Comparison of ENCODE assay signal across 25 cellular contexts in the genomic region with DNA sequence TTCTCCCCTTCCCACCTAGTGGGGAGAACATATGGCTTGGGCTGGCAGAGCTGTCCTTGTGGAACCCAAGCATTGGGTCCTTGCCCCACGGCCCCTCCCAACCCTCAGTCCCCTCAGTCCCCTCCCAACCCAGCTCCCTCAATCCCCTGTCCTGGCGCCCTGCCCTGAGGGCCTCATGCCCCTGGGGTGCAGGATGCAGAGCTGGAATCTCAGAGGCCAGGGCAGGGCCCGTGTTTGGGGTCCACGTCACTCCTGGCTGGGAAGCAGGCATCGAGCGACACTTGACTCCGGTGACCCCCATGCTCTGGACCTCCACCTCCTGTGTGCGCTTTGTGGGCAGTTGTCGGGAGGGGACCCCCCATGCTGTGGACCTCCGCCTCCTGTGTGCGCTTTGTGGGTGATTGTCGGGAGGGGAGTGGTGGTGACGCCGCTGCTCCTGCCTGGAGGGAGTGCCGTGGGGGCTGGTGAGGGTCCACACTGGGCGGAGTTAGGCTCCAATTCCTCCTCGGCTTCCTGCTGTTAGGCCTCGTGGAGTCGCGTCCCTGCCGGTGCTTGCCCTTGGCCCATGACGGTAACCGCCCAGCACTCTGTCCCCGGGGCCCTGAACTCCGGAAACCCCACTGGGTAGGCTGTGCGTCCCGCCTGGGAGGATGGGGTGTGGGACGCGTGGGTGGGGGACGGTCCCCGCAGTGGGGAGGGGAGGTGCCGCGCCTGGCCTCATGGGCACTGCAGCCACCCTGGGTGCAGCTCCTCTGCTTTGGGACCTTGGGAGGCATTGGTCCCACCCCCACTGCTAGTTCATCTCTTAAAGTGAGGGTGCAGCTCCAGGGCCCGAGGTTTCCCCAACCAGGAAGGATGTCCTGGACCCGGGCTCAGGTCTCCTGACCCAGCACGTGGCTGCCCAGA. TPM values are rescaled to one million over a fixed set of nuclear protein-coding genes. Genes with fewer than 3 reads are reported as not detected.
DNase-seq lines count a peak whose midpoint lies in the region; ATAC-seq, FAIRE-seq and TF ChIP-seq lines count a peak whose summit lies in the region.
"Had no signal": no experiment of that assay in that cellular context is flagged by ENCODE, and none has a peak within 500 bp of the region (broad histone marks: within the 10 kb centered on the region; RNA-seq: fewer than 3 reads in every experiment).

No MANE protein-coding gene starts in this region.

- TF ChIP-seq POLR2A in K562 (conservative IDR thresholded peaks at IDR 0.05): no peak
- no peak for TF ChIP-seq POLR2A in prostate gland (IDR thresholded peaks at IDR 0.05)

- H3K4me1 ChIP-seq in K562 (replicated peaks in 1 of 2; ENCODE audit: control insufficient read depth in 2 of 2, insufficient read depth in 2 of 2, low read length in 2 of 2) (peaks cover 5 to 69% of the 10 kb centered on the region in 2 experiments; a peak in 4 of 5 replicates), mesodermal cell (ENCODE audit: control insufficient read depth, insufficient read depth, low read length, poor library complexity, severe bottlenecking) (peaks cover 50% of the 10 kb centered on the region), tibial artery (peaks cover 5 to 97% (median 72%) of the 10 kb centered on the region in 4 donors), OCI-LY7 (ENCODE audit: insufficient read depth, low read length, poor library complexity, severe bottlenecking) (no peaks in the 10 kb centered on the region), prostate gland (replicated peaks) (no peaks in the 10 kb centered on the region), SJCRH30 (no peaks in the 10 kb centered on the region)
- H3K4me1 ChIP-seq: neural progenitor cell had no signal

- H3K36me3 ChIP-seq in K562 (ENCODE audit: control insufficient read depth, insufficient read depth, low read length) (peaks cover 90% of the 10 kb centered on the region; the same call in 2 of the 3 replicates), mesodermal cell (ENCODE audit: control insufficient read depth, insufficient read depth, low read length) (peaks cover 67% of the 10 kb centered on the region), tibial artery (peaks cover 8 to 51% (median 15%) of the 10 kb centered on the region in 3 donors), OCI-LY7 (ENCODE audit: insufficient read depth, low read length) (peaks cover 41% of the 10 kb centered on the region), prostate gland (no peaks in the 10 kb centered on the region), SJCRH30 (peaks cover 41% of the 10 kb centered on the region)
- H3K36me3 ChIP-seq: neural progenitor cell had no signal

- WGBS in K562 (ENCODE audit: insufficient coverage, low coverage, missing lambda C conversion rate): 94% methylated on average over 27 of the region's 36 CpGs
- WGBS in mesodermal cell (ENCODE audit: insufficient coverage in 2 of 2), 2 experiments: 85 to 94% methylated on average over 24 to 31 of the region's 36 CpGs
- WGBS in prostate gland: 88% methylated on average over 36 of the region's 36 CpGs

- CTCF ChIA-PET in K562 (lab: Yijun Ruan, JAX; ENCODE audit: low intra/inter-chr PET ratio): no interaction called here
- CTCF ChIA-PET in OCI-LY7 (lab: Charles Lee; ENCODE audit: unreplicated experiment): no interaction called here

- no peak for TF ChIP-seq CTCF in natural killer cell (IDR thresholded peaks at IDR 0.05)
- no peak for TF ChIP-seq CTCF in K562 (IDR thresholded peaks at IDR 0.05 in 2 of 3, conservative IDR thresholded peaks at IDR 0.05 in 1 of 3; ENCODE audit: insufficient read depth in 2 of 3, low read depth in 1 of 3, low read length in 3 of 3)
- TF ChIP-seq CTCF in tibial artery (IDR thresholded peaks at IDR 0.05): no peak
- TF ChIP-seq CTCF in OCI-LY7 (conservative IDR thresholded peaks at IDR 0.05; ENCODE audit: low read length): no peak
- TF ChIP-seq CTCF in prostate gland (IDR thresholded peaks at IDR 0.05): no peak

- peak; percentile 54 for DNase-seq in natural killer cell treated with Interleukin-12 subunit alpha and Interleukin-12 subunit beta and Interleukin-15 and Interleukin-18, amount 100 ng/mL, for 72 hours (ENCODE audit: low spot score)
- DNase-seq in natural killer cell (no peak), K562 (ENCODE audit: extremely low read depth in 1 of 4, low spot score in 3 of 4) (no peak), tibial artery (no peak), OCI-LY7 (ENCODE audit: low spot score) (no peak), prostate gland (ENCODE audit: low spot score) (no peak), SJCRH30 (no peak)
- DNase-seq: 8988T; activated CD4-positive, alpha-beta T cell treated with anti-CD3 and anti-CD28 coated beads for 48 hours; activated CD8-positive, alpha-beta memory T cell treated with anti-CD3 and anti-CD28 coated beads for 24 hours; activated effector memory CD4-positive, alpha-beta T cell treated with Interleukin-2 at 50 U/mL for 16 hours; anterior cingulate cortex; CD8-positive, alpha-beta T cell; DMS 273 treated with DMSO at 0.1 percent for 48 hours; hypothalamus; left colon; mammary epithelial cell; NCI-H146; stimulated activated naive B cell treated with anti-CD40 and anti-IgM and Interleukin-4, amounts not matched to agents 10 μg/mL and 1 μg/mL and 100 μg/mL, for 72 hours; T-helper 9 cell had no signal

- no peak for FAIRE-seq in K562 (lab: Jason Lieb, UNC)
- FAIRE-seq: urothelium cell line had no signal

- H3K27ac ChIP-seq in K562 (ENCODE audit: extremely low read depth, low read depth, low read length): no peak overlapping the region
- peak overlapping the region; percentile 83 for H3K27ac ChIP-seq in mesodermal cell (ENCODE audit: low read depth, low read length, severe bottlenecking)
- peak overlapping the region; percentile 93 to 96 for H3K27ac ChIP-seq in tibial artery
- no peak overlapping the region for H3K27ac ChIP-seq in OCI-LY7 (ENCODE audit: low read depth, low read length, poor library complexity, severe bottlenecking)
- no peak overlapping the region for H3K27ac ChIP-seq in prostate gland
- H3K27ac ChIP-seq in SJCRH30: no peak overlapping the region
- H3K27ac ChIP-seq: neural progenitor cell had no signal

- no peaks in the 10 kb centered on the region for H3K9me2 ChIP-seq in OCI-LY7 (ENCODE audit: insufficient read depth, low read length)

- H3K27me3 Mint-ChIP-seq in natural killer cell treated with Interleukin-12 subunit alpha and Interleukin-12 subunit beta and Interleukin-15 and Interleukin-18, amount 100 ng/mL, for 72 hours: no peaks in the 10 kb centered on the region
- H3K27me3 Mint-ChIP-seq in natural killer cell (ENCODE audit: low read depth in 2 of 2): no peaks in the 10 kb centered on the region
- H3K27me3 Mint-ChIP-seq: progenitor cell of endocrine pancreas; stimulated activated naive B cell treated with anti-CD40 and anti-IgM and Interleukin-4, amounts not matched to agents 10 μg/mL and 1 μg/mL and 100 μg/mL, for 72 hours had no signal

- intact Hi-C loops in natural killer cell (cut with micrococcal nuclease): no loop called here
- intact Hi-C loops in K562 (cut with micrococcal nuclease): no loop called here
- intact Hi-C loops in tibial artery (cut with DNase I; ENCODE audit: low total_unique reads): loop anchor here (5.0 kb wide), 1 partner anchor 66 kb away; no protein-coding TSS in a partner anchor
- intact Hi-C loops in OCI-LY7 (cut with micrococcal nuclease; ENCODE audit: unreplicated experiment): no loop called here
- intact Hi-C loops in prostate gland (cut with DNase I): no loop called here

- no peaks in the 10 kb centered on the region for H3K27me3 ChIP-seq in K562 (ENCODE audit: control insufficient read depth in 2 of 2, insufficient read depth in 2 of 2, low read length in 2 of 2)
- no peaks in the 10 kb centered on the region for H3K27me3 ChIP-seq in tibial artery
- no peaks in the 10 kb centered on the region for H3K27me3 ChIP-seq in prostate gland (replicated peaks; ENCODE audit: insufficient read depth)
- no peaks in the 10 kb centered on the region for H3K27me3 ChIP-seq in SJCRH30
- H3K27me3 ChIP-seq: neural progenitor cell had no signal

- peaks cover 22% of the 10 kb centered on the region for H4K20me1 ChIP-seq in K562 (replicated peaks; ENCODE audit: control insufficient read depth, insufficient read depth, low read length)
- no peaks in the 10 kb centered on the region for H4K20me1 ChIP-seq in OCI-LY7 (ENCODE audit: insufficient read depth, low read length)

- no peaks in the 10 kb centered on the region for H3K9me3 Mint-ChIP-seq in natural killer cell treated with Interleukin-12 subunit alpha and Interleukin-12 subunit beta and Interleukin-15 and Interleukin-18, amount 100 ng/mL, for 72 hours
- H3K9me3 Mint-ChIP-seq in natural killer cell: no peaks in the 10 kb centered on the region
- H3K9me3 Mint-ChIP-seq: activated naive CD4-positive, alpha-beta T cell treated with anti-CD3 and anti-CD28 coated beads, Interleukin-2, amount 50 U/mL, for 72 hours; CD8-positive, alpha-beta T cell; neural progenitor cell; stimulated activated naive B cell treated with anti-CD40 and anti-IgM and Interleukin-4, amounts not matched to agents 10 μg/mL and 1 μg/mL and 100 μg/mL, for 72 hours had no signal

- POLR2A ChIA-PET in K562 (lab: Yijun Ruan, JAX) (interaction anchor here (0.7 kb wide), 1 partner anchor 162 kb away, joined by 3 read pairs; no protein-coding TSS in a partner anchor), OCI-LY7 (lab: Charles Lee) (no interaction called here)

- in situ Hi-C loops in K562 (cut with MboI): loop anchor here (25.0 kb wide), 1 partner anchor 866 kb away; no protein-coding TSS in a partner anchor

- no peak overlapping the region for H2AFZ ChIP-seq in K562 (ENCODE audit: low read depth, low read length)
- no peak overlapping the region for H2AFZ ChIP-seq in OCI-LY7 (ENCODE audit: low read length)
- H2AFZ ChIP-seq: neural progenitor cell had no signal

- BruUV-seq in K562 (replicated peaks; lab: Mats Ljungman, UMichigan): no TSS peak
- no TSS peak for BruUV-seq in OCI-LY7 (replicated peaks; lab: Mats Ljungman, UMichigan)

- TF ChIP-seq RAD21 in K562 (CRISPR knock-in tag; conservative IDR thresholded peaks at IDR 0.05 in 1 of 2, IDR thresholded peaks at IDR 0.05 in 1 of 2): no peak

- no peak overlapping the region for H3K27ac Mint-ChIP-seq in natural killer cell treated with Interleukin-12 subunit alpha and Interleukin-12 subunit beta and Interleukin-15 and Interleukin-18, amount 100 ng/mL, for 72 hours
- H3K27ac Mint-ChIP-seq in natural killer cell: peak overlapping the region in 1 of 2 donors; percentile 87
- H3K27ac Mint-ChIP-seq: progenitor cell of endocrine pancreas; stimulated activated naive B cell treated with anti-CD40 and anti-IgM and Interleukin-4, amounts not matched to agents 10 μg/mL and 1 μg/mL and 100 μg/mL, for 72 hours had no signal

- no peaks in the 10 kb centered on the region for H3K9me1 ChIP-seq in K562 (ENCODE audit: control insufficient read depth, insufficient read depth, low read length)

- H3K4me1 Mint-ChIP-seq in natural killer cell treated with Interleukin-12 subunit alpha and Interleukin-12 subunit beta and Interleukin-15 and Interleukin-18, amount 100 ng/mL, for 72 hours (ENCODE audit: low read depth in 2 of 2): peaks cover 17 to 35% of the 10 kb centered on the region in 2 donors
- peaks cover 38 to 46% of the 10 kb centered on the region in 2 donors for H3K4me1 Mint-ChIP-seq in natural killer cell

- H3K79me2 ChIP-seq in K562 (ENCODE audit: control insufficient read depth, insufficient read depth, low read length): no peaks in the 10 kb centered on the region
- no peaks in the 10 kb centered on the region for H3K79me2 ChIP-seq in OCI-LY7 (ENCODE audit: insufficient read depth, low read depth, low read length)

- TF ChIP-seq EP300 in K562 (IDR thresholded peaks at IDR 0.05; ENCODE audit: low read length): no peak

- no peak overlapping the region for H3K4me2 ChIP-seq in K562 (ENCODE audit: insufficient read depth, low read length)
- no peak overlapping the region for H3K4me2 ChIP-seq in OCI-LY7 (ENCODE audit: low read length)
- H3K4me2 ChIP-seq: neural progenitor cell had no signal

- no peak overlapping the region for H3K4me3 ChIP-seq in K562
- no peak overlapping the region for H3K4me3 ChIP-seq in mesodermal cell (ENCODE audit: extremely low read depth, insufficient read depth, low read length, poor library complexity, severe bottlenecking)
- H3K4me3 ChIP-seq in tibial artery: peak overlapping the region in 1 of 2 donors; percentile 2
- H3K4me3 ChIP-seq in OCI-LY7 (ENCODE audit: low read depth, low read length, poor library complexity, severe bottlenecking): no peak overlapping the region
- H3K4me3 ChIP-seq in prostate gland: no peak overlapping the region
- H3K4me3 ChIP-seq in SJCRH30: no peak overlapping the region
- H3K4me3 ChIP-seq: neural progenitor cell had no signal

- H3K9ac ChIP-seq in K562 (ENCODE audit: insufficient read depth in 1 of 2, low read depth in 2 of 2, low read length in 2 of 2): peak overlapping the region in 1 of 2 experiments; percentile 1; a peak in 1 of 4 replicates
- H3K9ac ChIP-seq: neural progenitor cell had no signal

- no peak for ATAC-seq in natural killer cell treated with Interleukin-12 subunit alpha and Interleukin-12 subunit beta and Interleukin-15 and Interleukin-18, amount 100 ng/mL, for 72 hours
- ATAC-seq in natural killer cell (no peak), K562 (no peak)
- ATAC-seq: activated naive CD4-positive, alpha-beta T cell treated with anti-CD3 and anti-CD28 coated beads, Interleukin-2, amount 50 U/mL, for 72 hours; CD8-positive, alpha-beta T cell; left colon; stimulated activated naive B cell treated with anti-CD40 and anti-IgM and Interleukin-4, amounts not matched to agents 10 μg/mL and 1 μg/mL and 100 μg/mL, for 72 hours had no signal

- H3K9me3 ChIP-seq in K562 (replicated peaks; ENCODE audit: control insufficient read depth, insufficient read depth, low read depth, low read length): no peaks in the 10 kb centered on the region
- no peaks in the 10 kb centered on the region for H3K9me3 ChIP-seq in mesodermal cell (ENCODE audit: control insufficient read depth, low read length)
- H3K9me3 ChIP-seq in tibial artery: no peaks in the 10 kb centered on the region
- no peaks in the 10 kb centered on the region for H3K9me3 ChIP-seq in OCI-LY7 (ENCODE audit: low read length)
- no peaks in the 10 kb centered on the region for H3K9me3 ChIP-seq in prostate gland
- H3K9me3 ChIP-seq in SJCRH30 (replicated peaks): no peaks in the 10 kb centered on the region

- H3K4me3 Mint-ChIP-seq in natural killer cell treated with Interleukin-12 subunit alpha and Interleukin-12 subunit beta and Interleukin-15 and Interleukin-18, amount 100 ng/mL, for 72 hours: no peak overlapping the region
- no peak overlapping the region for H3K4me3 Mint-ChIP-seq in natural killer cell
- H3K4me3 Mint-ChIP-seq: CD8-positive, alpha-beta T cell; neural progenitor cell; stimulated activated naive B cell treated with anti-CD40 and anti-IgM and Interleukin-4, amounts not matched to agents 10 μg/mL and 1 μg/mL and 100 μg/mL, for 72 hours had no signal

- no peaks in the 10 kb centered on the region for H3K36me3 Mint-ChIP-seq in natural killer cell treated with Interleukin-12 subunit alpha and Interleukin-12 subunit beta and Interleukin-15 and Interleukin-18, amount 100 ng/mL, for 72 hours
- H3K36me3 Mint-ChIP-seq in natural killer cell: no peaks in the 10 kb centered on the region

RNA-seq across cellular contexts. Expression of a gene that starts 31.2 kb away (rescaled TPM):
- total RNA-seq in natural killer cell treated with Interleukin-12 subunit alpha and Interleukin-12 subunit beta and Interleukin-15 and Interleukin-18, amount 100 ng/mL, for 72 hours: 10 to 100 TPM; 43.5 to 83.6 TPM
- 10 to 100 TPM; 12.8 to 22.9 (median 20.0) TPM for total RNA-seq in natural killer cell
- 18.9 and 29.0 TPM in 2 replicates for total RNA-seq in K562 (2011; cell fraction: chromatin; rRNA removed; ENCODE audit: low replicate concordance)
- 22.8 and 25.7 TPM in 2 replicates for total RNA-seq in K562 (2011; cell fraction: nucleolus; rRNA removed)
- total RNA-seq in K562 (2011; cell fraction: nucleoplasm; rRNA removed): 14.8 and 16.0 TPM in 2 replicates
- 65.2 and 66.8 TPM in 2 replicates for total RNA-seq in K562 (2014; rRNA removed)
- 11.2 and 14.8 TPM in 2 replicates for total RNA-seq in K562 (2014; rRNA removed; fragmentation: Illumina TruSeq; extraction: Trizol)
- 18.5 and 20.3 TPM in 2 replicates for total RNA-seq in K562 (2015; rRNA removed; fragmentation: Illumina TruSeq; extraction: Trizol)
- 71.2 and 75.5 TPM in 2 replicates for total RNA-seq in K562 (2021)
- 13.5 and 16.5 TPM in 2 replicates for polyA plus RNA-seq in K562 (2011; rRNA removed)
- polyA plus RNA-seq in K562 (2011; cell fraction: cytosol; rRNA removed): 14.3 and 38.6 TPM in 2 replicates
- polyA plus RNA-seq in K562 (2011; cell fraction: nucleus; rRNA removed): 10.2 and 19.3 TPM in 2 replicates
- polyA plus RNA-seq in K562 (2012): 34.2 and 36.9 TPM in 2 replicates
- 8.2 and 18.9 TPM in 2 replicates for polyA plus RNA-seq in K562 (2014; fragmentation: Illumina TruSeq; extraction: Trizol)
- 1 to 10 TPM; 1.2 to 1.8 TPM for polyA plus RNA-seq in K562 (2014; fragmentation: Nextera tagmentation; extraction: Ambion mirVana)
- polyA plus RNA-seq in K562 (2014; rRNA removed): 54.4 and 60.2 TPM in 2 replicates
- polyA minus RNA-seq in K562 (2011; rRNA and poly(A)+ RNA removed): 16.0 and 22.8 TPM in 2 replicates
- polyA minus RNA-seq in K562 (2011; cell fraction: cytosol; rRNA and poly(A)+ RNA removed): 25.3 and 31.3 TPM in 2 replicates
- polyA minus RNA-seq in K562 (2011; cell fraction: nucleus; rRNA and poly(A)+ RNA removed): 3.8 and 5.3 TPM in 2 replicates
- polyA plus RNA-seq in mesodermal cell (2013, experiment 1 of 2): 27.2 TPM
- polyA plus RNA-seq in mesodermal cell (2013, experiment 2 of 2): 23.0 TPM
- total RNA-seq in OCI-LY7 (2014; rRNA removed; shearing (Covaris generic)): 18.6 and 37.0 TPM in 2 replicates
- 53.3 and 61.6 TPM in 2 replicates for total RNA-seq in OCI-LY7 (2022)
- total RNA-seq in prostate gland: 10 to 100 TPM; 21.4 to 24.8 TPM
- total RNA-seq in SJCRH30 (2014; rRNA removed; shearing (Covaris generic)): 26.8 and 32.3 TPM in 2 replicates

RNA-seq across cellular contexts. Expression of a gene that starts 50.3 kb away (rescaled TPM):
- 1,000 to 10,000 TPM in 1 of 2 donors, 100 to 1,000 TPM in 1; 448 to 1,246 TPM for total RNA-seq in natural killer cell treated with Interleukin-12 subunit alpha and Interleukin-12 subunit beta and Interleukin-15 and Interleukin-18, amount 100 ng/mL, for 72 hours
- total RNA-seq in natural killer cell (1,000 to 10,000 TPM; 1,223 to 1,393 (median 1,250) TPM), K562 (2014; rRNA removed) (0.78 and 1.0 TPM in 2 replicates), K562 (2014; rRNA removed; fragmentation: Illumina TruSeq; extraction: Trizol) (0.07 and 0.22 TPM in 2 replicates), K562 (2015; rRNA removed; fragmentation: Illumina TruSeq; extraction: Trizol) (0.49 and 0.51 TPM in 2 replicates), K562 (2021) (1.2 and 1.3 TPM in 2 replicates), OCI-LY7 (2022) (60.8 and 78.9 TPM in 2 replicates), prostate gland (10 to 100 TPM; 23.1 to 56.1 TPM)
- 0.69 and 1.4 TPM in 2 replicates for total RNA-seq in K562 (2011; cell fraction: chromatin; rRNA removed; ENCODE audit: low replicate concordance)
- 1.0 and 1.3 TPM in 2 replicates for total RNA-seq in K562 (2011; cell fraction: nucleolus; rRNA removed)
- 0.23 and 0.29 TPM in 2 replicates for total RNA-seq in K562 (2011; cell fraction: nucleoplasm; rRNA removed)
- polyA plus RNA-seq in K562 (2011; rRNA removed) (0.20 and 1.6 TPM in 2 replicates), K562 (2014; fragmentation: Illumina TruSeq; extraction: Trizol) (0.24 and 0.25 TPM in 2 replicates), K562 (2014; fragmentation: Nextera tagmentation; extraction: Ambion mirVana) (not detected), K562 (2014; rRNA removed) (0.57 and 0.60 TPM in 2 replicates)
- polyA plus RNA-seq in K562 (2011; cell fraction: cytosol; rRNA removed): 0.33 and 1.3 TPM in 2 replicates
- polyA plus RNA-seq in K562 (2011; cell fraction: nucleus; rRNA removed): 2.0 and 3.1 TPM in 2 replicates
- polyA plus RNA-seq in K562 (2012): 0.77 and 5.1 TPM in 2 replicates
- 0.04 and 0.57 TPM in 2 replicates for polyA minus RNA-seq in K562 (2011; rRNA and poly(A)+ RNA removed)
- 1.0 and 4.8 TPM in 2 replicates for polyA minus RNA-seq in K562 (2011; cell fraction: cytosol; rRNA and poly(A)+ RNA removed)
- 0.27 and 1.8 TPM in 2 replicates for polyA minus RNA-seq in K562 (2011; cell fraction: nucleus; rRNA and poly(A)+ RNA removed)
- 2.4 TPM for polyA plus RNA-seq in mesodermal cell (2013, experiment 1 of 2)
- polyA plus RNA-seq in mesodermal cell (2013, experiment 2 of 2): 1.5 TPM
- 4.2 and 11.6 TPM in 2 replicates for total RNA-seq in OCI-LY7 (2014; rRNA removed; shearing (Covaris generic))
- total RNA-seq in SJCRH30 (2014; rRNA removed; shearing (Covaris generic)): 38.8 and 42.4 TPM in 2 replicates

Comparison
In these comparisons a context has a peak if more than half of its experiments do, and no peak if none do; other contexts are left out.
1. H3K27ac ChIP-seq: peak in mesodermal cell (single experiment) and tibial artery (2 of 2); none in K562 (single experiment), OCI-LY7 (single experiment), prostate gland (0 of 2) and SJCRH30 (single experiment).
2. RNA of a gene that starts 50.3 kb away (total RNA-seq): 1,223 to 1,393 TPM in natural killer cell and 448 to 1,246 TPM in natural killer cell treated with Interleukin-12 subunit alpha and Interleukin-12 subunit beta and Interleukin-15 and Interleukin-18, amount 100 ng/mL, for 72 hours; 4.2 to 78.9 TPM in OCI-LY7, 23.1 to 56.1 TPM in prostate gland, 38.8 to 42.4 TPM in SJCRH30 and 0.07 to 1.4 TPM in K562; every median in the first group is over 4 times any median in the second.